1 cellular context compared by ENCODE assay signal in the genomic region with DNA sequence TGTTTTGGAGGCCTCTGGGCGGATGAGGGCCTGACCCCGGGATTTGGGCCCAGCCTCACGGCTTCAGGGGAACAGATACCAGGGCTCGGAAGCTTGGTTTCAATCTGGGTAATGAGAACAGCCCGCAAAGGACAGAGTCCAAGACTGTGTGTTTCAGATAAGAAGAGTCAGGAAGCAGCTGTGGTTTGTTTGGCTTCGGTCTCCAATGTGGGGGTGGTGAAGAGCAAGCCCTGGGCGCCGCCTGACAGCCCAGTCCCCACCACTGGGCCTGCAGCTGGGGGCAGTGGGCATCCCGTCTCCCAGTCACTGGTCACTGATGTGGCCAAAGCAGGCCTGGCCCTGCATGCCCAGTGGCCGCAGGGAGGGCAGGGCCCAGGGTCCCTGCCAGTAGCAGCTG.
TF ChIP-seq lines count a peak whose summit lies in the region.

No MANE protein-coding gene starts in this region.

TF ChIP-seq in K562, 482 proteins besides CTCF, POLR2A, EP300 and RAD21 (continued from another document and continues in another):
- TF ChIP-seq, protein P1, sequence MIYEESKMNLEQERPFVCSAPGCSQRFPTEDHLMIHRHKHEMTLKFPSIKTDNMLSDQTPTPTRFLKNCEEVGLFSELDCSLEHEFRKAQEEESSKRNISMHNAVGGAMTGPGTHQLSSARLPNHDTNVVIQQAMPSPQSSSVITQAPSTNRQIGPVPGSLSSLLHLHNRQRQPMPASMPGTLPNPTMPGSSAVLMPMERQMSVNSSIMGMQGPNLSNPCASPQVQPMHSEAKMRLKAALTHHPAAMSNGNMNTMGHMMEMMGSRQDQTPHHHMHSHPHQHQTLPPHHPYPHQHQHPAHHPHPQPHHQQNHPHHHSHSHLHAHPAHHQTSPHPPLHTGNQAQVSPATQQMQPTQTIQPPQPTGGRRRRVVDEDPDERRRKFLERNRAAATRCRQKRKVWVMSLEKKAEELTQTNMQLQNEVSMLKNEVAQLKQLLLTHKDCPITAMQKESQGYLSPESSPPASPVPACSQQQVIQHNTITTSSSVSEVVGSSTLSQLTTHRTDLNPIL (CRISPR knock-in tag; IDR thresholded peaks at IDR 0.05), result no peak
- TF ChIP-seq C11orf30 (IDR thresholded peaks at IDR 0.05; ENCODE audit: low read depth) (no peak), DACH1 (IDR thresholded peaks at IDR 0.05; ENCODE audit: partially characterized antibody) (no peak), ZNF324 (CRISPR knock-in tag; IDR thresholded peaks at IDR 0.05) (no peak), RBM17 (IDR thresholded peaks at IDR 0.05; ENCODE audit: borderline replicate concordance, low read depth, low read length) (no peak), HLTF (IDR thresholded peaks at IDR 0.05) (no peak), ATF1 (CRISPR knock-in tag; IDR thresholded peaks at IDR 0.05) (no peak), ATF1 (tag; IDR thresholded peaks at IDR 0.05) (no peak), TAF9B (IDR thresholded peaks at IDR 0.05; ENCODE audit: partially characterized antibody) (no peak), RBFOX2 (IDR thresholded peaks at IDR 0.05; ENCODE audit: low read depth, low read length) (no peak), HNRNPUL1 (IDR thresholded peaks at IDR 0.05; ENCODE audit: low read length) (no peak), ZNF212 (CRISPR knock-in tag; IDR thresholded peaks at IDR 0.05) (no peak), ZNF57 (CRISPR knock-in tag; IDR thresholded peaks at IDR 0.05) (no peak), ELF4 (CRISPR knock-in tag; IDR thresholded peaks at IDR 0.05) (no peak), MEF2A (IDR thresholded peaks at IDR 0.05; ENCODE audit: control insufficient read depth, low read depth, low read length) (no peak), ZFP36 (IDR thresholded peaks at IDR 0.05; ENCODE audit: low read depth, low read length, partially characterized antibody) (no peak), SAFB2 (IDR thresholded peaks at IDR 0.05; ENCODE audit: borderline replicate concordance, low read depth, low read length, severe bottlenecking) (no peak), XRCC3 (IDR thresholded peaks at IDR 0.05) (no peak), ARHGAP35 (IDR thresholded peaks at IDR 0.05; ENCODE audit: partially characterized antibody) (no peak), SAP30 (IDR thresholded peaks at IDR 0.05; ENCODE audit: borderline replicate concordance, insufficient read depth, low read depth, low read length, poor library complexity, severe bottlenecking) (no peak), LEF1 (IDR thresholded peaks at IDR 0.05) (no peak), GTF2E2 (tag; IDR thresholded peaks at IDR 0.05) (no peak), CHD2 (IDR thresholded peaks at IDR 0.05; ENCODE audit: low read depth, low read length) (no peak), NCOA6 (IDR thresholded peaks at IDR 0.05) (no peak), FOXP1 (CRISPR knock-in tag; IDR thresholded peaks at IDR 0.05) (no peak), ZNF408 (CRISPR knock-in tag; IDR thresholded peaks at IDR 0.05; ENCODE audit: low read depth) (no peak), ZNF583 (CRISPR knock-in tag; IDR thresholded peaks at IDR 0.05) (no peak), TRIM24 (IDR thresholded peaks at IDR 0.05) (no peak), FOXA3 (CRISPR knock-in tag; conservative IDR thresholded peaks at IDR 0.05 in 1 of 2, IDR thresholded peaks at IDR 0.05 in 1 of 2) (no peak), ZNF146 (CRISPR knock-in tag; IDR thresholded peaks at IDR 0.05; ENCODE audit: unreplicated experiment) (no peak), SLC30A9 (CRISPR knock-in tag; IDR thresholded peaks at IDR 0.05) (no peak), CBX8 (IDR thresholded peaks at IDR 0.05; ENCODE audit: borderline replicate concordance, extremely low read depth, low read depth, low read length, poor library complexity, severe bottlenecking) (no peak), HIVEP1 (CRISPR knock-in tag; IDR thresholded peaks at IDR 0.05) (no peak), ZSCAN29 (IDR thresholded peaks at IDR 0.05) (no peak), HDGF (IDR thresholded peaks at IDR 0.05) (no peak), FOXK1 (CRISPR knock-in tag; IDR thresholded peaks at IDR 0.05; ENCODE audit: borderline replicate concordance) (no peak), SMARCE1 (IDR thresholded peaks at IDR 0.05) (no peak), POLR3A (IDR thresholded peaks at IDR 0.05; ENCODE audit: borderline replicate concordance, extremely low read depth, insufficient read depth, insufficient read length) (no peak), RCOR1 (IDR thresholded peaks at IDR 0.05; ENCODE audit: borderline replicate concordance in 1 of 2, low read depth in 2 of 2, low read length in 2 of 2) (peak in 1 of 2 experiments; percentile 96; a peak in 2 of 4 replicates), TRIM28 (IDR thresholded peaks at IDR 0.05) (no peak), ADNP (tag; IDR thresholded peaks at IDR 0.05) (no peak), HDAC1 (IDR thresholded peaks at IDR 0.05) (peak in 1 of 2 experiments; percentile 81; a peak in 2 of 4 replicates), MTA2 (IDR thresholded peaks at IDR 0.05; ENCODE audit: low read depth) (0 out of 2 replicates have a peak, but pooled peaks have one; percentile 9), TCF3 (CRISPR knock-in tag; IDR thresholded peaks at IDR 0.05) (peak; percentile 86), MTF1 (CRISPR knock-in tag; IDR thresholded peaks at IDR 0.05; ENCODE audit: borderline replicate concordance) (no peak), MAFG (tag; conservative IDR thresholded peaks at IDR 0.05) (no peak), MYBL2 (IDR thresholded peaks at IDR 0.05; ENCODE audit: low read depth) (no peak), MYBL2 (CRISPR knock-in tag; IDR thresholded peaks at IDR 0.05; ENCODE audit: borderline replicate concordance) (no peak), PHF21A (IDR thresholded peaks at IDR 0.05; ENCODE audit: borderline replicate concordance, low read depth) (peak; percentile 19; the same call in 1 of the 2 replicates)
- TF ChIP-seq, protein P2, sequence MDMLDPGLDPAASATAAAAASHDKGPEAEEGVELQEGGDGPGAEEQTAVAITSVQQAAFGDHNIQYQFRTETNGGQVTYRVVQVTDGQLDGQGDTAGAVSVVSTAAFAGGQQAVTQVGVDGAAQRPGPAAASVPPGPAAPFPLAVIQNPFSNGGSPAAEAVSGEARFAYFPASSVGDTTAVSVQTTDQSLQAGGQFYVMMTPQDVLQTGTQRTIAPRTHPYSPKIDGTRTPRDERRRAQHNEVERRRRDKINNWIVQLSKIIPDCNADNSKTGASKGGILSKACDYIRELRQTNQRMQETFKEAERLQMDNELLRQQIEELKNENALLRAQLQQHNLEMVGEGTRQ (CRISPR knock-in tag; IDR thresholded peaks at IDR 0.05), result no peak
- TF ChIP-seq, protein P3, sequence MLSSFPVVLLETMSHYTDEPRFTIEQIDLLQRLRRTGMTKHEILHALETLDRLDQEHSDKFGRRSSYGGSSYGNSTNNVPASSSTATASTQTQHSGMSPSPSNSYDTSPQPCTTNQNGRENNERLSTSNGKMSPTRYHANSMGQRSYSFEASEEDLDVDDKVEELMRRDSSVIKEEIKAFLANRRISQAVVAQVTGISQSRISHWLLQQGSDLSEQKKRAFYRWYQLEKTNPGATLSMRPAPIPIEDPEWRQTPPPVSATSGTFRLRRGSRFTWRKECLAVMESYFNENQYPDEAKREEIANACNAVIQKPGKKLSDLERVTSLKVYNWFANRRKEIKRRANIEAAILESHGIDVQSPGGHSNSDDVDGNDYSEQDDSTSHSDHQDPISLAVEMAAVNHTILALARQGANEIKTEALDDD (IDR thresholded peaks at IDR 0.05), result no peak
- TF ChIP-seq, protein P4, sequence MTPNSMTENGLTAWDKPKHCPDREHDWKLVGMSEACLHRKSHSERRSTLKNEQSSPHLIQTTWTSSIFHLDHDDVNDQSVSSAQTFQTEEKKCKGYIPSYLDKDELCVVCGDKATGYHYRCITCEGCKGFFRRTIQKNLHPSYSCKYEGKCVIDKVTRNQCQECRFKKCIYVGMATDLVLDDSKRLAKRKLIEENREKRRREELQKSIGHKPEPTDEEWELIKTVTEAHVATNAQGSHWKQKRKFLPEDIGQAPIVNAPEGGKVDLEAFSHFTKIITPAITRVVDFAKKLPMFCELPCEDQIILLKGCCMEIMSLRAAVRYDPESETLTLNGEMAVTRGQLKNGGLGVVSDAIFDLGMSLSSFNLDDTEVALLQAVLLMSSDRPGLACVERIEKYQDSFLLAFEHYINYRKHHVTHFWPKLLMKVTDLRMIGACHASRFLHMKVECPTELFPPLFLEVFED (CRISPR knock-in tag; conservative IDR thresholded peaks at IDR 0.05), result no peak
- TF ChIP-seq, protein P5, sequence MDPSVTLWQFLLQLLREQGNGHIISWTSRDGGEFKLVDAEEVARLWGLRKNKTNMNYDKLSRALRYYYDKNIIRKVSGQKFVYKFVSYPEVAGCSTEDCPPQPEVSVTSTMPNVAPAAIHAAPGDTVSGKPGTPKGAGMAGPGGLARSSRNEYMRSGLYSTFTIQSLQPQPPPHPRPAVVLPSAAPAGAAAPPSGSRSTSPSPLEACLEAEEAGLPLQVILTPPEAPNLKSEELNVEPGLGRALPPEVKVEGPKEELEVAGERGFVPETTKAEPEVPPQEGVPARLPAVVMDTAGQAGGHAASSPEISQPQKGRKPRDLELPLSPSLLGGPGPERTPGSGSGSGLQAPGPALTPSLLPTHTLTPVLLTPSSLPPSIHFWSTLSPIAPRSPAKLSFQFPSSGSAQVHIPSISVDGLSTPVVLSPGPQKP (CRISPR knock-in tag; IDR thresholded peaks at IDR 0.05), result no peak
- TF ChIP-seq, protein P6, sequence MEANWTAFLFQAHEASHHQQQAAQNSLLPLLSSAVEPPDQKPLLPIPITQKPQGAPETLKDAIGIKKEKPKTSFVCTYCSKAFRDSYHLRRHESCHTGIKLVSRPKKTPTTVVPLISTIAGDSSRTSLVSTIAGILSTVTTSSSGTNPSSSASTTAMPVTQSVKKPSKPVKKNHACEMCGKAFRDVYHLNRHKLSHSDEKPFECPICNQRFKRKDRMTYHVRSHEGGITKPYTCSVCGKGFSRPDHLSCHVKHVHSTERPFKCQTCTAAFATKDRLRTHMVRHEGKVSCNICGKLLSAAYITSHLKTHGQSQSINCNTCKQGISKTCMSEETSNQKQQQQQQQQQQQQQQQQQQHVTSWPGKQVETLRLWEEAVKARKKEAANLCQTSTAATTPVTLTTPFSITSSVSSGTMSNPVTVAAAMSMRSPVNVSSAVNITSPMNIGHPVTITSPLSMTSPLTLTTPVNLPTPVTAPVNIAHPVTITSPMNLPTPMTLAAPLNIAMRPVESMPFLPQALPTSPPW (CRISPR knock-in tag; IDR thresholded peaks at IDR 0.05), result peak; percentile 47
- TF ChIP-seq, protein P7, sequence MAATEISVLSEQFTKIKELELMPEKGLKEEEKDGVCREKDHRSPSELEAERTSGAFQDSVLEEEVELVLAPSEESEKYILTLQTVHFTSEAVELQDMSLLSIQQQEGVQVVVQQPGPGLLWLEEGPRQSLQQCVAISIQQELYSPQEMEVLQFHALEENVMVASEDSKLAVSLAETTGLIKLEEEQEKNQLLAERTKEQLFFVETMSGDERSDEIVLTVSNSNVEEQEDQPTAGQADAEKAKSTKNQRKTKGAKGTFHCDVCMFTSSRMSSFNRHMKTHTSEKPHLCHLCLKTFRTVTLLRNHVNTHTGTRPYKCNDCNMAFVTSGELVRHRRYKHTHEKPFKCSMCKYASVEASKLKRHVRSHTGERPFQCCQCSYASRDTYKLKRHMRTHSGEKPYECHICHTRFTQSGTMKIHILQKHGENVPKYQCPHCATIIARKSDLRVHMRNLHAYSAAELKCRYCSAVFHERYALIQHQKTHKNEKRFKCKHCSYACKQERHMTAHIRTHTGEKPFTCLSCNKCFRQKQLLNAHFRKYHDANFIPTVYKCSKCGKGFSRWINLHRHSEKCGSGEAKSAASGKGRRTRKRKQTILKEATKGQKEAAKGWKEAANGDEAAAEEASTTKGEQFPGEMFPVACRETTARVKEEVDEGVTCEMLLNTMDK (IDR thresholded peaks at IDR 0.05; ENCODE audit: borderline replicate concordance, insufficient read depth, low read depth, low read length, poor library complexity, severe bottlenecking), result no peak
- TF ChIP-seq, protein P8, sequence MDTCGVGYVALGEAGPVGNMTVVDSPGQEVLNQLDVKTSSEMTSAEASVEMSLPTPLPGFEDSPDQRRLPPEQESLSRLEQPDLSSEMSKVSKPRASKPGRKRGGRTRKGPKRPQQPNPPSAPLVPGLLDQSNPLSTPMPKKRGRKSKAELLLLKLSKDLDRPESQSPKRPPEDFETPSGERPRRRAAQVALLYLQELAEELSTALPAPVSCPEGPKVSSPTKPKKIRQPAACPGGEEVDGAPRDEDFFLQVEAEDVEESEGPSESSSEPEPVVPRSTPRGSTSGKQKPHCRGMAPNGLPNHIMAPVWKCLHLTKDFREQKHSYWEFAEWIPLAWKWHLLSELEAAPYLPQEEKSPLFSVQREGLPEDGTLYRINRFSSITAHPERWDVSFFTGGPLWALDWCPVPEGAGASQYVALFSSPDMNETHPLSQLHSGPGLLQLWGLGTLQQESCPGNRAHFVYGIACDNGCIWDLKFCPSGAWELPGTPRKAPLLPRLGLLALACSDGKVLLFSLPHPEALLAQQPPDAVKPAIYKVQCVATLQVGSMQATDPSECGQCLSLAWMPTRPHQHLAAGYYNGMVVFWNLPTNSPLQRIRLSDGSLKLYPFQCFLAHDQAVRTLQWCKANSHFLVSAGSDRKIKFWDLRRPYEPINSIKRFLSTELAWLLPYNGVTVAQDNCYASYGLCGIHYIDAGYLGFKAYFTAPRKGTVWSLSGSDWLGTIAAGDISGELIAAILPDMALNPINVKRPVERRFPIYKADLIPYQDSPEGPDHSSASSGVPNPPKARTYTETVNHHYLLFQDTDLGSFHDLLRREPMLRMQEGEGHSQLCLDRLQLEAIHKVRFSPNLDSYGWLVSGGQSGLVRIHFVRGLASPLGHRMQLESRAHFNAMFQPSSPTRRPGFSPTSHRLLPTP (IDR thresholded peaks at IDR 0.05; ENCODE audit: borderline replicate concordance, extremely low read depth, insufficient read length), result no peak
- TF ChIP-seq, protein P9, sequence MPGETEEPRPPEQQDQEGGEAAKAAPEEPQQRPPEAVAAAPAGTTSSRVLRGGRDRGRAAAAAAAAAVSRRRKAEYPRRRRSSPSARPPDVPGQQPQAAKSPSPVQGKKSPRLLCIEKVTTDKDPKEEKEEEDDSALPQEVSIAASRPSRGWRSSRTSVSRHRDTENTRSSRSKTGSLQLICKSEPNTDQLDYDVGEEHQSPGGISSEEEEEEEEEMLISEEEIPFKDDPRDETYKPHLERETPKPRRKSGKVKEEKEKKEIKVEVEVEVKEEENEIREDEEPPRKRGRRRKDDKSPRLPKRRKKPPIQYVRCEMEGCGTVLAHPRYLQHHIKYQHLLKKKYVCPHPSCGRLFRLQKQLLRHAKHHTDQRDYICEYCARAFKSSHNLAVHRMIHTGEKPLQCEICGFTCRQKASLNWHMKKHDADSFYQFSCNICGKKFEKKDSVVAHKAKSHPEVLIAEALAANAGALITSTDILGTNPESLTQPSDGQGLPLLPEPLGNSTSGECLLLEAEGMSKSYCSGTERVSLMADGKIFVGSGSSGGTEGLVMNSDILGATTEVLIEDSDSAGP (CRISPR knock-in tag; IDR thresholded peaks at IDR 0.05), result no peak
- TF ChIP-seq, protein P10, sequence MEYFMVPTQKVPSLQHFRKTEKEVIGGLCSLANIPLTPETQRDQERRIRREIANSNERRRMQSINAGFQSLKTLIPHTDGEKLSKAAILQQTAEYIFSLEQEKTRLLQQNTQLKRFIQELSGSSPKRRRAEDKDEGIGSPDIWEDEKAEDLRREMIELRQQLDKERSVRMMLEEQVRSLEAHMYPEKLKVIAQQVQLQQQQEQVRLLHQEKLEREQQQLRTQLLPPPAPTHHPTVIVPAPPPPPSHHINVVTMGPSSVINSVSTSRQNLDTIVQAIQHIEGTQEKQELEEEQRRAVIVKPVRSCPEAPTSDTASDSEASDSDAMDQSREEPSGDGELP (CRISPR knock-in tag; IDR thresholded peaks at IDR 0.05; ENCODE audit: borderline replicate concordance), result peak; percentile 40; the same call in 1 of the 2 replicates
